In genomic region chr7:33334349-33334748, GRCh38 we compare ENCODE assay signal across 9 cellular contexts.
DNase-seq lines count a peak whose midpoint lies in the region; ATAC-seq, FAIRE-seq and TF ChIP-seq lines count a peak whose summit lies in the region.
"Had no signal": no experiment of that assay in that cellular context is flagged by ENCODE, and none has a peak within 500 bp of the region (broad histone marks: within the 10 kb centered on the region; RNA-seq: fewer than 3 reads in every experiment).

No MANE protein-coding gene starts in this region.

- ATAC-seq in HG02610 (IDR thresholded peaks at IDR 0.05; ENCODE audit: unreplicated experiment) (no peak), HG03442 (IDR thresholded peaks at IDR 0.05; ENCODE audit: unreplicated experiment) (no peak)
- ATAC-seq: activated CD4-positive, alpha-beta T cell treated with anti-CD3 and anti-CD28 coated beads for 36 hours had no signal

- POLR2A ChIA-PET in RWPE1 (lab: Yijun Ruan, JAX; ENCODE audit: low non-redundant PET): no interaction called here

- DNase-seq in DMS114 treated with DMSO at 0.1 percent for 48 hours (lab: John Stamatoyannopoulos, UW; ENCODE audit: unreplicated experiment) (peak; percentile 11), HTR-8/SVneo (ENCODE audit: insufficient read length, low spot score) (peak; percentile 15), RWPE1 (ENCODE audit: low spot score) (no peak), iris pigment epithelial cell (ENCODE audit: low read depth) (peak; percentile 7), NCI-H187 treated with DMSO at 0.1 percent for 48 hours (lab: John Stamatoyannopoulos, UW) (no peak), DMS79 treated with DMSO at 0.1 percent for 48 hours (lab: John Stamatoyannopoulos, UW) (no peak)
- DNase-seq: activated CD4-positive, alpha-beta T cell treated with anti-CD3 and anti-CD28 coated beads for 36 hours had no signal

- H3K27ac ChIP-seq in RWPE1: no peak overlapping the region

- FAIRE-seq in HTR-8/SVneo (lab: Jason Lieb, UNC): no peak

- CTCF ChIA-PET in RWPE1 (lab: Yijun Ruan, JAX): interaction anchor here (0.5 to 1.1 kb wide), 4 partner anchors 15 to 785 kb away, joined by 3 to 4 read pairs (median 4); no protein-coding TSS in a partner anchor

- peak; percentile 58 for TF ChIP-seq CTCF in RWPE1 (conservative IDR thresholded peaks at IDR 0.05; ENCODE audit: low read depth)

Comparison
In these comparisons a context has a peak if more than half of its experiments do, and no peak if none do; other contexts are left out.
1. DNase-seq: peak in DMS114 treated with DMSO at 0.1 percent for 48 hours (single experiment), HTR-8/SVneo (single experiment) and iris pigment epithelial cell (single experiment); none in RWPE1 (single experiment), NCI-H187 treated with DMSO at 0.1 percent for 48 hours (single experiment) and DMS79 treated with DMSO at 0.1 percent for 48 hours (single experiment).